ENCODE assay signal across 8 cellular contexts in genomic region chr2:135531231-135532197, GRCh38. TPM values are rescaled to one million over a fixed set of nuclear protein-coding genes. Genes with fewer than 3 reads are reported as not detected.
DNase-seq lines count a peak whose midpoint lies in the region; ATAC-seq, FAIRE-seq and TF ChIP-seq lines count a peak whose summit lies in the region.

Gene R3HDM1 (plus strand): TSS chr2:135531484. CDS start chr2:135604846, 73,362 bp downstream.

- H3K9me3 ChIP-seq in small intestine (ENCODE audit: control insufficient read depth, low read depth) = no peaks in the 10 kb centered on the region

- 0 out of 2 replicates have a peak, but pooled peaks have one; percentile 5 for TF ChIP-seq CTCF in WI38 (IDR thresholded peaks at IDR 0.05; ENCODE audit: low read depth, low read length)
- TF ChIP-seq CTCF in bronchial epithelial cell (IDR thresholded peaks at IDR 0.05; ENCODE audit: insufficient read depth, low read length, severe bottlenecking) = peak; percentile 8

- FAIRE-seq in bronchial epithelial cell (lab: Jason Lieb, UNC) (peak; percentile 18), small intestine (lab: Jason Lieb, UNC) (peak; percentile 71)

- H3K4me3 ChIP-seq in WI38 (ENCODE audit: low read depth, low read length) = peak within 1 kb of the TSS; percentile 94
- peak within 1 kb of the TSS; percentile 95 for H3K4me3 ChIP-seq in bronchial epithelial cell (ENCODE audit: low read depth, low read length)
- H3K4me3 ChIP-seq in small intestine (ENCODE audit: low read depth in 1 of 2, low read length in 2 of 2) = peak within 1 kb of the TSS; percentile 81 to 84

- peak; percentile 98 for DNase-seq in AG08396 (ENCODE audit: low spot score)
- DNase-seq in NCI-H2227 treated with DMSO at 0.1 percent for 48 hours (lab: John Stamatoyannopoulos, UW) = peak; percentile 100
- peak; percentile 100 for DNase-seq in bronchial epithelial cell (ENCODE audit: low read depth)
- peak; percentile 95 for DNase-seq in iPS-NIHi11 (ENCODE audit: low spot score)
- DNase-seq in small intestine = peak; percentile 100

- H3K36me3 ChIP-seq in bronchial epithelial cell (ENCODE audit: control insufficient read depth, insufficient read depth, low read length) (no peaks in the 10 kb centered on the region), small intestine (ENCODE audit: control insufficient read depth in 2 of 2, insufficient read depth in 2 of 2, low read length in 2 of 2) (no peaks in the 10 kb centered on the region)

- H3K27me3 ChIP-seq in bronchial epithelial cell (ENCODE audit: control insufficient read depth, insufficient read depth, low read length) = no peaks in the 10 kb centered on the region
- no peaks in the 10 kb centered on the region for H3K27me3 ChIP-seq in small intestine (ENCODE audit: control insufficient read depth in 2 of 2, insufficient read depth in 2 of 2, low read length in 2 of 2)

- ATAC-seq in GM18907 (IDR thresholded peaks at IDR 0.05; ENCODE audit: unreplicated experiment) (peak; percentile 86), HG03159 (IDR thresholded peaks at IDR 0.05; ENCODE audit: unreplicated experiment) (peak; percentile 82)

- H3K4me1 ChIP-seq in small intestine (ENCODE audit: control insufficient read depth in 2 of 2, insufficient read depth in 1 of 2, low read depth in 1 of 2, low read length in 1 of 2) = peaks cover 0 to 2% of the 10 kb centered on the region in 2 donors

- peak within 1 kb of the TSS; percentile 42 to 95 for H3K27ac ChIP-seq in small intestine (ENCODE audit: low read depth in 1 of 2, low read length in 1 of 2)

- WGBS in small intestine, 3 donors = 0 to 1% (median 0%) methylated on average over 55 to 75 of the region's 75 CpGs

RNA-seq across cellular contexts. Expression of gene R3HDM1, which starts in this region (rescaled TPM):
- 3.7 and 6.3 TPM in 2 replicates for total RNA-seq in bronchial epithelial cell
- 10 to 100 TPM in 1 of 3 donors, 1 to 10 TPM in 2; 5.4 to 13.6 (median 6.7) TPM for polyA plus RNA-seq in small intestine

Comparison
In these comparisons a context has a peak if more than half of its experiments do, and no peak if none do; other contexts are left out.
1. Peak in every context shown above with its lines: DNase-seq, ATAC-seq, H3K4me3 ChIP-seq and H3K27ac ChIP-seq.